Comparison of ENCODE assay signal across 1 cellular context in genomic region chr7:143408247-143408685, GRCh38.
TF ChIP-seq lines count a peak whose summit lies in the region.

No MANE protein-coding gene starts in this region.

TF ChIP-seq in HEK293, 187 proteins besides CTCF, POLR2A, EP300 and RAD21 (continued from another document):
- TF ChIP-seq ZNF280D (tag by site-specific recombination; IDR thresholded peaks at IDR 0.05) (no peak), MYNN (tag by site-specific recombination; IDR thresholded peaks at IDR 0.05; ENCODE audit: borderline replicate concordance) (no peak), ZNF37A (tag by site-specific recombination; IDR thresholded peaks at IDR 0.05) (no peak), AEBP2 (tag by site-specific recombination; IDR thresholded peaks at IDR 0.05; ENCODE audit: borderline replicate concordance) (no peak), ZNF449 (tag by site-specific recombination; IDR thresholded peaks at IDR 0.05) (no peak), ZNF148 (tag by site-specific recombination; IDR thresholded peaks at IDR 0.05; ENCODE audit: borderline replicate concordance) (no peak), ZBTB1 (tag by site-specific recombination; IDR thresholded peaks at IDR 0.05) (no peak), ZNF510 (tag by site-specific recombination; IDR thresholded peaks at IDR 0.05; ENCODE audit: insufficient replicate concordance) (no peak), PBX3 (CRISPR knock-in tag; IDR thresholded peaks at IDR 0.05) (no peak), ZNF404 (tag by site-specific recombination; IDR thresholded peaks at IDR 0.05) (no peak), ZNF274 (IDR thresholded peaks at IDR 0.05; ENCODE audit: low read length) (no peak), ZNF274 (tag by site-specific recombination; IDR thresholded peaks at IDR 0.05; ENCODE audit: borderline replicate concordance) (no peak), ZBTB48 (tag by site-specific recombination; IDR thresholded peaks at IDR 0.05) (no peak)
